In genomic region chr3:200747-201146, GRCh38 we compare ENCODE assay signal across 28 cellular contexts. TPM values are rescaled to one million over a fixed set of nuclear protein-coding genes. Genes with fewer than 3 reads are reported as not detected.
A peak's percentile ranks its signal among the peaks of the same experiment; 100 is the strongest.
DNase-seq lines count a peak whose midpoint lies in the region; ATAC-seq, FAIRE-seq and TF ChIP-seq lines count a peak whose summit lies in the region.
"Had no signal": no experiment of that assay in that cellular context is flagged by ENCODE, and none has a peak within 500 bp of the region (broad histone marks: within the 10 kb centered on the region; RNA-seq: fewer than 3 reads in every experiment).

No MANE protein-coding gene starts in this region.

- TF ChIP-seq RAD21 in HepG2 (CRISPR knock-in tag; IDR thresholded peaks at IDR 0.05) = no peak
- no peak for TF ChIP-seq RAD21 in H1 (IDR thresholded peaks at IDR 0.05 in 1 of 2, conservative IDR thresholded peaks at IDR 0.05 in 1 of 2; ENCODE audit: low read depth in 2 of 2, low read length in 2 of 2)

- H3K79me1 ChIP-seq in H1 (ENCODE audit: low read depth, low read length) = no peaks in the 10 kb centered on the region

- no peak for TF ChIP-seq EP300 in HepG2 (IDR thresholded peaks at IDR 0.05; ENCODE audit: low read depth in 2 of 2, low read length in 2 of 2)
- TF ChIP-seq EP300 in HepG2 (CRISPR knock-in tag; IDR thresholded peaks at IDR 0.05; ENCODE audit: borderline replicate concordance) = no peak
- TF ChIP-seq EP300 in H1 (IDR thresholded peaks at IDR 0.05; ENCODE audit: borderline replicate concordance in 1 of 2, low read depth in 2 of 2, low read length in 2 of 2) = no peak

- H3K4me3 Mint-ChIP-seq in Calu3 (ENCODE audit: low read depth, unreplicated experiment) = no peak overlapping the region
- H3K4me3 Mint-ChIP-seq: B cell; CD4-positive, alpha-beta T cell; CD8-positive, alpha-beta T cell had no signal

- H3K4me1 ChIP-seq in HepG2 (ENCODE audit: insufficient read depth, low read length) (no peaks in the 10 kb centered on the region), right lobe of liver (peaks cover 0 to 17% (median 0%) of the 10 kb centered on the region in 4 donors), H1 (replicated peaks in 1 of 4; ENCODE audit: control insufficient read depth in 3 of 4, insufficient read depth in 4 of 4, low read length in 3 of 4) (peaks cover 0 to 2% (median under 1%) of the 10 kb centered on the region in 4 experiments; a peak in 2 of 7 replicates)
- H3K4me1 ChIP-seq: Caco-2 had no signal

- no peak overlapping the region for H2BK120ac ChIP-seq in H1 (replicated peaks; ENCODE audit: low read depth, low read length)

- no peak overlapping the region for H4K5ac ChIP-seq in H1 (ENCODE audit: insufficient read length, low read depth, low read length)

- H2AK5ac ChIP-seq in H1 (ENCODE audit: low read depth, low read length) = no peak overlapping the region

- H3K27me3 ChIP-seq in HepG2 (ENCODE audit: control insufficient read depth in 1 of 2, insufficient read depth in 2 of 2, low read length in 2 of 2) = peaks cover 0 to 7% of the 10 kb centered on the region in 2 experiments; a peak in 3 of 5 replicates
- peaks cover 0 to 8% of the 10 kb centered on the region in 2 donors for H3K27me3 ChIP-seq in right lobe of liver
- H3K27me3 ChIP-seq in H1 (replicated peaks in 1 of 4; ENCODE audit: control insufficient read depth in 3 of 4, extremely low read depth in 1 of 4, insufficient read depth in 3 of 4, low read length in 3 of 4) = peaks cover 4 to 27% (median 17%) of the 10 kb centered on the region in 4 experiments

- H3K79me2 ChIP-seq in HepG2 (ENCODE audit: insufficient read depth, low read length) (no peaks in the 10 kb centered on the region), H1 (ENCODE audit: control insufficient read depth in 1 of 2, insufficient read depth in 2 of 2, low read length in 2 of 2) (no peaks in the 10 kb centered on the region)

- H3K9ac ChIP-seq in HepG2 (ENCODE audit: insufficient read depth, low read depth, low read length) (no peak overlapping the region), H1 (replicated peaks in 1 of 4; ENCODE audit: extremely low read depth in 1 of 4, low read depth in 3 of 4, low read length in 3 of 4) (no peak overlapping the region)
- H3K9ac ChIP-seq: BLaER1 treated with 17β-estradiol and CSF1 and Interleukin-3, amounts not matched to agents 10 nM and 100 nM had no signal

- BruUV-seq in HepG2 (replicated peaks; lab: Mats Ljungman, UMichigan) = no TSS peak
- BruUV-seq in Calu3 (replicated peaks; lab: Mats Ljungman, UMichigan) = no TSS peak

- H4K91ac ChIP-seq in H1 (replicated peaks; ENCODE audit: insufficient read length, low read length) = no peak overlapping the region

- H4K20me1 ChIP-seq in HepG2 (ENCODE audit: insufficient read depth, low read length) (no peaks in the 10 kb centered on the region), H1 (replicated peaks in 1 of 2; ENCODE audit: control insufficient read depth in 1 of 2, insufficient read depth in 2 of 2, low read length in 2 of 2) (no peaks in the 10 kb centered on the region)

- intact Hi-C loops in HepG2 (cut with micrococcal nuclease; ENCODE audit: unreplicated experiment) = no loop called here
- intact Hi-C loops in right lobe of liver (cut with DNase I) = no loop called here
- intact Hi-C loops in Calu3 (cut with micrococcal nuclease; ENCODE audit: unreplicated experiment) = no loop called here

- H3K23me2 ChIP-seq in H1 (ENCODE audit: low read depth, low read length) = peaks cover 11% of the 10 kb centered on the region; the same call in 1 of the 2 replicates

- in situ Hi-C loops in HepG2 (cut with HindIII; ENCODE audit: extremely low pct_ligation_motif_present, low pct_unique_long_range_greater_than_20kb) = no loop called here

- H3K9me3 Mint-ChIP-seq in Calu3 (ENCODE audit: low read depth, unreplicated experiment) = no peaks in the 10 kb centered on the region

- H2BK12ac ChIP-seq in H1 (ENCODE audit: low read depth, low read length) = no peak overlapping the region

- H2BK15ac ChIP-seq in H1 (ENCODE audit: low read length) = no peak overlapping the region

- H3K9me3 ChIP-seq in HepG2 (ENCODE audit: low read length) = no peaks in the 10 kb centered on the region
- H3K9me3 ChIP-seq in right lobe of liver = no peaks in the 10 kb centered on the region
- H3K9me3 ChIP-seq in H1 (ENCODE audit: insufficient read depth in 2 of 2, low read depth in 1 of 2, low read length in 1 of 2) = no peaks in the 10 kb centered on the region
- H3K9me3 ChIP-seq: A549, Caco-2 had no signal

- POLR2A ChIA-PET in HepG2 (lab: Yijun Ruan, JAX) = no interaction called here
- POLR2A ChIA-PET in H1 (lab: Charles Lee; ENCODE audit: partially characterized antibody) = no interaction called here

- TF ChIP-seq CTCF in HepG2 (CRISPR knock-in tag; IDR thresholded peaks at IDR 0.05) (no peak), right lobe of liver (IDR thresholded peaks at IDR 0.05) (no peak), H1 (IDR thresholded peaks at IDR 0.05; ENCODE audit: control extremely low read depth in 1 of 3, insufficient read depth in 1 of 3, low read depth in 1 of 3, low read length in 3 of 3) (no peak), Calu3 (IDR thresholded peaks at IDR 0.05; ENCODE audit: unreplicated experiment) (no peak)

- DNase-seq in HepG2 (ENCODE audit: low spot score) (no peak), right lobe of liver (no peak), H1 (ENCODE audit: low read depth in 1 of 2, low spot score in 2 of 2) (no peak), foreskin melanocyte (peak; percentile 43), Calu3 (no peak), NCI-H1092 (lab: John Stamatoyannopoulos, UW) (no peak)
- no peak for DNase-seq in effector CD8-positive, alpha-beta T cell (lab: John Stamatoyannopoulos, UW)
- DNase-seq: AML-193; Caco-2; CD4-positive, alpha-beta T cell; CD8-positive, alpha-beta T cell; DMS 273 treated with DMSO at 0.1 percent for 48 hours; DMS153; DMS53; DMS79; DND-41; EL; GDM1 had no signal

- H2BK20ac ChIP-seq in H1 (ENCODE audit: low read length) = no peak overlapping the region

- no peak overlapping the region for H3K56ac ChIP-seq in H1 (replicated peaks; ENCODE audit: insufficient read length, low read depth, low read length)

- TF ChIP-seq POLR2A in HepG2 (IDR thresholded peaks at IDR 0.05; ENCODE audit: insufficient read depth in 1 of 2, low read depth in 2 of 2, low read length in 2 of 2) (no peak), right lobe of liver (IDR thresholded peaks at IDR 0.05) (no peak), H1 (IDR thresholded peaks at IDR 0.05; ENCODE audit: control extremely low read depth in 1 of 2, low read depth in 2 of 2, low read length in 2 of 2) (no peak)

- 21% methylated on average over 2 of the region's 2 CpGs for WGBS in HepG2 (ENCODE audit: low lambda C conversion rate)
- WGBS in right lobe of liver (ENCODE audit: insufficient coverage, low coverage, low lambda C conversion rate, missing lambda C conversion rate) = 34% methylated on average over 2 of the region's 2 CpGs
- 91% methylated on average over 2 of the region's 2 CpGs; no CpG with 5 or more reads in 1 of the 2 experiments for WGBS in H1 (ENCODE audit: extremely low coverage in 1 of 2, insufficient coverage in 1 of 2, insufficient read length in 1 of 2, insufficient replicate concordance in 2 of 2, low coverage in 1 of 2, low lambda C conversion rate in 2 of 2, missing lambda C conversion rate in 1 of 2), 2 experiments

- no peak overlapping the region for H4K8ac ChIP-seq in H1 (ENCODE audit: extremely low read depth, insufficient read depth, low read length)

- H3K36me3 ChIP-seq in HepG2 (replicated peaks in 1 of 2; ENCODE audit: control insufficient read depth in 1 of 2, insufficient read depth in 2 of 2, low read length in 2 of 2) (no peaks in the 10 kb centered on the region), right lobe of liver (no peaks in the 10 kb centered on the region), H1 (ENCODE audit: control insufficient read depth in 2 of 4, insufficient read depth in 4 of 4, low read length in 3 of 4) (no peaks in the 10 kb centered on the region)
- H3K36me3 ChIP-seq: BLaER1 treated with 17β-estradiol and CSF1 and Interleukin-3, amounts not matched to agents 10 nM and 100 nM had no signal

- no peak overlapping the region for H3K23ac ChIP-seq in H1 (ENCODE audit: insufficient read length)

- H3K4me1 Mint-ChIP-seq in Calu3 (ENCODE audit: low read depth, unreplicated experiment) = peaks cover 7% of the 10 kb centered on the region

- FAIRE-seq in HepG2 (lab: Jason Lieb, UNC) = no peak
- FAIRE-seq in H1 (lab: Jason Lieb, UNC) = no peak
- FAIRE-seq: A549, GM12878, GM12892 had no signal

- H3K4ac ChIP-seq in H1 (replicated peaks; ENCODE audit: insufficient read length, low read depth, low read length) = no peak overlapping the region

- CTCF ChIA-PET in HepG2 (lab: Yijun Ruan, JAX; ENCODE audit: low intra/inter-chr PET ratio, low total read pairs) (no interaction called here), H1 (lab: Charles Lee; ENCODE audit: partially characterized antibody) (no interaction called here), Calu3 (lab: Charles Lee) (no interaction called here)

- no peak overlapping the region for H3K27ac Mint-ChIP-seq in Calu3 (ENCODE audit: unreplicated experiment)
- H3K27ac Mint-ChIP-seq: B cell; CD4-positive, alpha-beta T cell; CD8-positive, alpha-beta T cell had no signal

- H3K4me2 ChIP-seq in HepG2 (ENCODE audit: low read depth, low read length) (no peak overlapping the region), H1 (ENCODE audit: insufficient read depth in 1 of 2, low read depth in 2 of 2, low read length in 2 of 2) (no peak overlapping the region)
- H3K4me2 ChIP-seq: A549; BLaER1 treated with 17β-estradiol and CSF1 and Interleukin-3, amounts not matched to agents 10 nM and 100 nM had no signal

- no peak overlapping the region for H2BK5ac ChIP-seq in H1 (ENCODE audit: low read depth, low read length)

- no peak overlapping the region for H2AFZ ChIP-seq in HepG2 (ENCODE audit: low read length)
- H2AFZ ChIP-seq in H1 (ENCODE audit: low read length) = no peak overlapping the region

- H3K27me3 Mint-ChIP-seq in Calu3 (ENCODE audit: unreplicated experiment) = peaks cover 22% of the 10 kb centered on the region

- H3K36me3 Mint-ChIP-seq in Calu3 (ENCODE audit: insufficient read depth, unreplicated experiment) = peaks cover 12% of the 10 kb centered on the region
- H3K36me3 Mint-ChIP-seq: CD8-positive, alpha-beta T cell had no signal

- ATAC-seq in HepG2 (no peak), right lobe of liver (no peak)
- ATAC-seq: A549; CD8-positive, alpha-beta T cell; GM12878 had no signal

- no peak overlapping the region for H3K14ac ChIP-seq in H1 (ENCODE audit: insufficient read length)

- H3K4me3 ChIP-seq in HepG2 (replicated peaks in 1 of 3; ENCODE audit: insufficient read depth in 1 of 3, low read depth in 2 of 3, low read length in 3 of 3) (no peak overlapping the region), right lobe of liver (no peak overlapping the region), H1 (ENCODE audit: extremely low read depth in 1 of 4, insufficient read depth in 2 of 4, low read depth in 3 of 4, low read length in 4 of 4) (no peak overlapping the region)
- H3K4me3 ChIP-seq: A549; BLaER1 treated with 17β-estradiol and CSF1 and Interleukin-3, amounts not matched to agents 10 nM and 100 nM; GM12878 had no signal

- H3K18ac ChIP-seq in H1 (ENCODE audit: extremely low read depth, low read length) = no peak overlapping the region

- no peak overlapping the region for H3K27ac ChIP-seq in HepG2 (ENCODE audit: extremely low read length, insufficient read depth, low read length)
- no peak overlapping the region for H3K27ac ChIP-seq in right lobe of liver
- H3K27ac ChIP-seq in H1 (ENCODE audit: low read depth, low read length) = no peak overlapping the region
- H3K27ac ChIP-seq: 22Rv1; A549; BLaER1 treated with 17β-estradiol and CSF1 and Interleukin-3, amounts not matched to agents 10 nM and 100 nM; C4-2B had no signal

RNA-seq across cellular contexts. Expression of gene CHL1, which starts 4.2 kb away (rescaled TPM):
- not detected in 2 replicates for total RNA-seq in HepG2 (2016; rRNA removed; fragmentation: Illumina TruSeq; extraction: Trizol)
- not detected in 2 replicates for total RNA-seq in HepG2 (2016; cell fraction: cytosol; rRNA removed; fragmentation: Illumina TruSeq; extraction: Trizol; ENCODE audit: low read depth)
- total RNA-seq in HepG2 (2016; cell fraction: insoluble cytoplasmic fraction; rRNA removed; fragmentation: Illumina TruSeq; extraction: Trizol) = not detected in 2 replicates
- total RNA-seq in HepG2 (2016; cell fraction: membrane; rRNA removed; fragmentation: Illumina TruSeq; extraction: Trizol) = not detected in 2 replicates
- not detected in 2 replicates for total RNA-seq in HepG2 (2016; cell fraction: nucleus; rRNA removed; fragmentation: Illumina TruSeq; extraction: Trizol)
- not detected in 2 replicates for polyA plus RNA-seq in HepG2 (2011; rRNA removed)
- polyA plus RNA-seq in HepG2 (2011; cell fraction: cytosol; rRNA removed) = 0.14 TPM in 1 of 2 replicates, not detected in the other
- polyA plus RNA-seq in HepG2 (2011; cell fraction: nucleus; rRNA removed) = not detected in 2 replicates
- not detected in 2 replicates for polyA plus RNA-seq in HepG2 (2012)
- polyA plus RNA-seq in HepG2 (2016; cell fraction: cytosol; fragmentation: Illumina TruSeq; extraction: Trizol; ENCODE audit: low read depth) = not detected in 2 replicates
- polyA plus RNA-seq in HepG2 (2016; cell fraction: insoluble cytoplasmic fraction; fragmentation: Illumina TruSeq; extraction: Trizol; ENCODE audit: low read depth) = not detected in 2 replicates
- polyA plus RNA-seq in HepG2 (2016; cell fraction: membrane; fragmentation: Illumina TruSeq; extraction: Trizol; ENCODE audit: low read depth) = not detected in 2 replicates
- polyA plus RNA-seq in HepG2 (2016; cell fraction: nucleus; fragmentation: Illumina TruSeq; extraction: Trizol; ENCODE audit: insufficient read depth, low read depth) = not detected in 2 replicates
- not detected in 2 replicates for polyA minus RNA-seq in HepG2 (2011; rRNA and poly(A)+ RNA removed; ENCODE audit: low replicate concordance)
- polyA minus RNA-seq in HepG2 (2011; cell fraction: cytosol; rRNA and poly(A)+ RNA removed) = not detected in 2 replicates
- polyA minus RNA-seq in HepG2 (2011; cell fraction: nucleus; rRNA and poly(A)+ RNA removed) = not detected in 2 replicates
- total RNA-seq in right lobe of liver = 1 to 10 TPM in 3 of 6 experiments, under 1 TPM in 3; 0.06 to 1.1 (median 0.86) TPM
- 0.33 and 0.99 TPM in 2 replicates for total RNA-seq in H1 (2021; fragmentation: NEBNext Ultra II Directional; extraction: Animal tissue kit (Norgen Biotek cat#: 25700))
- polyA plus RNA-seq in H1 (2011; rRNA removed) = 0.03 and 0.05 TPM in 2 replicates
- polyA plus RNA-seq in H1 (2011; cell fraction: cytosol; rRNA removed) = 0.08 TPM
- 0.29 TPM for polyA plus RNA-seq in H1 (2011; cell fraction: nucleus; rRNA removed)
- 0.05 to 0.25 TPM (median 0.18 TPM) in 4 replicates for polyA plus RNA-seq in H1 (2012, experiment 1 of 2)
- polyA plus RNA-seq in H1 (2012, experiment 2 of 2) = not detected
- 0.91 TPM for polyA plus RNA-seq in H1 (2013, experiment 1 of 2)
- 1.3 TPM for polyA plus RNA-seq in H1 (2013, experiment 2 of 2)
- 0.25 and 0.29 TPM in 2 replicates for polyA minus RNA-seq in H1 (2011; rRNA and poly(A)+ RNA removed)
- not detected for polyA minus RNA-seq in H1 (2011; cell fraction: cytosol; rRNA and poly(A)+ RNA removed)
- polyA minus RNA-seq in H1 (2011; cell fraction: nucleus; rRNA and poly(A)+ RNA removed) = 1.1 TPM
- total RNA-seq in Calu3 (2022) = 0.73 and 1.0 TPM in 2 replicates
- total RNA-seq: A172; Caco-2; CD4-positive, alpha-beta T cell; CD8-positive, alpha-beta T cell; Daoy had no signal
- polyA plus RNA-seq: BJ had no signal

Comparison
In these comparisons a context has a peak if more than half of its experiments do, and no peak if none do; other contexts are left out.
1. Of the 41 proteins assayed by ChIP-seq in both HepG2 and H1: peak only in HepG2: none; only in H1: none; in both: CEBPB; in neither: 40.